Comparison of ENCODE assay signal across 2 cellular contexts in genomic region chr14:53646925-53647324, GRCh38.
TF ChIP-seq lines count a peak whose summit lies in the region.

No MANE protein-coding gene starts in this region.

TF ChIP-seq in GM23338, 12 proteins besides CTCF, POLR2A, EP300 and RAD21:
- TF ChIP-seq, protein P1, sequence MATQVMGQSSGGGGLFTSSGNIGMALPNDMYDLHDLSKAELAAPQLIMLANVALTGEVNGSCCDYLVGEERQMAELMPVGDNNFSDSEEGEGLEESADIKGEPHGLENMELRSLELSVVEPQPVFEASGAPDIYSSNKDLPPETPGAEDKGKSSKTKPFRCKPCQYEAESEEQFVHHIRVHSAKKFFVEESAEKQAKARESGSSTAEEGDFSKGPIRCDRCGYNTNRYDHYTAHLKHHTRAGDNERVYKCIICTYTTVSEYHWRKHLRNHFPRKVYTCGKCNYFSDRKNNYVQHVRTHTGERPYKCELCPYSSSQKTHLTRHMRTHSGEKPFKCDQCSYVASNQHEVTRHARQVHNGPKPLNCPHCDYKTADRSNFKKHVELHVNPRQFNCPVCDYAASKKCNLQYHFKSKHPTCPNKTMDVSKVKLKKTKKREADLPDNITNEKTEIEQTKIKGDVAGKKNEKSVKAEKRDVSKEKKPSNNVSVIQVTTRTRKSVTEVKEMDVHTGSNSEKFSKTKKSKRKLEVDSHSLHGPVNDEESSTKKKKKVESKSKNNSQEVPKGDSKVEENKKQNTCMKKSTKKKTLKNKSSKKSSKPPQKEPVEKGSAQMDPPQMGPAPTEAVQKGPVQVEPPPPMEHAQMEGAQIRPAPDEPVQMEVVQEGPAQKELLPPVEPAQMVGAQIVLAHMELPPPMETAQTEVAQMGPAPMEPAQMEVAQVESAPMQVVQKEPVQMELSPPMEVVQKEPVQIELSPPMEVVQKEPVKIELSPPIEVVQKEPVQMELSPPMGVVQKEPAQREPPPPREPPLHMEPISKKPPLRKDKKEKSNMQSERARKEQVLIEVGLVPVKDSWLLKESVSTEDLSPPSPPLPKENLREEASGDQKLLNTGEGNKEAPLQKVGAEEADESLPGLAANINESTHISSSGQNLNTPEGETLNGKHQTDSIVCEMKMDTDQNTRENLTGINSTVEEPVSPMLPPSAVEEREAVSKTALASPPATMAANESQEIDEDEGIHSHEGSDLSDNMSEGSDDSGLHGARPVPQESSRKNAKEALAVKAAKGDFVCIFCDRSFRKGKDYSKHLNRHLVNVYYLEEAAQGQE (IDR thresholded peaks at IDR 0.05; ENCODE audit: unreplicated experiment) = no peak
- no peak for TF ChIP-seq ZNF331 (CRISPR knock-in tag; IDR thresholded peaks at IDR 0.05; ENCODE audit: low read depth)
- TF ChIP-seq, protein P2, sequence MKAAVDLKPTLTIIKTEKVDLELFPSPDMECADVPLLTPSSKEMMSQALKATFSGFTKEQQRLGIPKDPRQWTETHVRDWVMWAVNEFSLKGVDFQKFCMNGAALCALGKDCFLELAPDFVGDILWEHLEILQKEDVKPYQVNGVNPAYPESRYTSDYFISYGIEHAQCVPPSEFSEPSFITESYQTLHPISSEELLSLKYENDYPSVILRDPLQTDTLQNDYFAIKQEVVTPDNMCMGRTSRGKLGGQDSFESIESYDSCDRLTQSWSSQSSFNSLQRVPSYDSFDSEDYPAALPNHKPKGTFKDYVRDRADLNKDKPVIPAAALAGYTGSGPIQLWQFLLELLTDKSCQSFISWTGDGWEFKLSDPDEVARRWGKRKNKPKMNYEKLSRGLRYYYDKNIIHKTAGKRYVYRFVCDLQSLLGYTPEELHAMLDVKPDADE (IDR thresholded peaks at IDR 0.05) = no peak
- no peak for TF ChIP-seq STAT1 (IDR thresholded peaks at IDR 0.05; ENCODE audit: unreplicated experiment)

TF ChIP-seq in endothelial cell of umbilical vein, 7 proteins besides CTCF, POLR2A, EP300 and RAD21 (continued from another document):
- TF ChIP-seq MAX (IDR thresholded peaks at IDR 0.05; ENCODE audit: insufficient read depth, insufficient read length) (no peak), JUN (IDR thresholded peaks at IDR 0.05; ENCODE audit: borderline replicate concordance, insufficient read depth, insufficient read length, low read depth) (no peak), MYC (IDR thresholded peaks at IDR 0.05; ENCODE audit: low read depth, low read length) (no peak), EZH2 (IDR thresholded peaks at IDR 0.05; ENCODE audit: borderline replicate concordance, low read depth, low read length, severe bottlenecking) (no peak), GATA2 (IDR thresholded peaks at IDR 0.05; ENCODE audit: insufficient read depth, insufficient read length, low read depth, low read length) (no peak), FOS (IDR thresholded peaks at IDR 0.05; ENCODE audit: borderline replicate concordance, insufficient read depth, low read length) (no peak)
